11 cellular contexts compared by ENCODE assay signal in the genomic region with DNA sequence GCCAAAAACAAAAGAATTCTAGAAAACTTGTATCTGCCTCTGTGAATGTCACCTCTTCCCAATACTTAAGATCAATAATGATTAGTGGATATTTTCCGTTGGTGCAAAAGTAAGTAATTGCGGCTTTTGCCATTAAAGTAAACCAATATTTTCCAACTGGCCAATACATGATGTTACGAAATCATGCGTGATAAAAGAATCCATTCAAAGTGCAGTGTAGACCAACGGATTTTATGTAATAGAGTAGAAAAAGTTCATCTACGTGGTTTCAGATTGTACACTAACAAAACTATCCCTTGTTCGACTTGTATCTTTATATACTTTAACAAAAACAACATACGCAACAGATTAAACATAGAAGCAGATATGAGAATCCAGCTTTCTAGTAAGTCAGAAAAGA. TPM values are rescaled to one million over a fixed set of nuclear protein-coding genes. Genes with fewer than 3 reads are reported as not detected.
DNase-seq lines count a peak whose midpoint lies in the region; ATAC-seq and TF ChIP-seq lines count a peak whose summit lies in the region.
"Had no signal": no experiment of that assay in that cellular context is flagged by ENCODE, and none has a peak within 500 bp of the region (broad histone marks: within the 10 kb centered on the region; RNA-seq: fewer than 3 reads in every experiment).

No MANE protein-coding gene starts in this region.

- BruUV-seq in Caco-2 (replicated peaks; lab: Mats Ljungman, UMichigan), result no TSS peak

- 84% methylated on average over 8 of the region's 8 CpGs for WGBS in right lobe of liver (ENCODE audit: insufficient coverage, low coverage, low lambda C conversion rate, missing lambda C conversion rate)

- H3K27me3 ChIP-seq in Caco-2 (replicated peaks; ENCODE audit: control insufficient read depth, insufficient read depth, low read length), result no peaks in the 10 kb centered on the region
- H3K27me3 ChIP-seq in WERI-Rb-1 (ENCODE audit: insufficient read depth, low read depth, severe bottlenecking), result no peaks in the 10 kb centered on the region
- H3K27me3 ChIP-seq in right lobe of liver, result no peaks in the 10 kb centered on the region
- H3K27me3 ChIP-seq: cardiac muscle cell had no signal

- POLR2A ChIA-PET in Caco-2 (lab: Charles Lee), result interaction anchor here (1.0 kb wide), 1 partner anchor 101 kb away, joined by 7 read pairs; no protein-coding TSS in a partner anchor

- no peaks in the 10 kb centered on the region for H3K4me1 Mint-ChIP-seq in Caco-2 (ENCODE audit: low read depth, unreplicated experiment)

- H3K9me3 ChIP-seq in Caco-2 (peaks cover 41% of the 10 kb centered on the region), WERI-Rb-1 (ENCODE audit: severe bottlenecking) (peaks cover 34% of the 10 kb centered on the region), right lobe of liver (peaks cover 0 to 5% (median under 1%) of the 10 kb centered on the region in 4 donors)

- TF ChIP-seq CTCF in 22Rv1 (IDR thresholded peaks at IDR 0.05) (no peak), Caco-2 (IDR thresholded peaks at IDR 0.05; ENCODE audit: insufficient read depth in 1 of 2, low read depth in 1 of 2, low read length in 1 of 2, severe bottlenecking in 1 of 2, unreplicated experiment in 1 of 2) (no peak), WERI-Rb-1 (IDR thresholded peaks at IDR 0.05; ENCODE audit: low read depth, low read length) (no peak), right lobe of liver (IDR thresholded peaks at IDR 0.05) (no peak)

- H3K4me1 ChIP-seq in Caco-2 (peaks cover 7% of the 10 kb centered on the region), right lobe of liver (peaks cover 0 to 5% (median 3%) of the 10 kb centered on the region in 4 donors)

- DNase-seq in Caco-2 (no peak), WERI-Rb-1 (no peak), right lobe of liver (no peak), nucleus accumbens (lab: John Stamatoyannopoulos, UW) (no peak), Kasumi-1 (lab: John Stamatoyannopoulos, UW) (no peak), glomerular visceral epithelial cell (ENCODE audit: extremely low spot score) (no peak)
- DNase-seq in stimulated activated CD4-positive, alpha-beta T cell treated with anti-CD3 and anti-CD28 coated beads, Interleukin-12 subunit alpha, Interleukin-12 subunit beta, amount 100 ng/mL, for 4 hours, result no peak

- H3K9me3 Mint-ChIP-seq in Caco-2 (ENCODE audit: unreplicated experiment), result peaks cover 58% of the 10 kb centered on the region

- H3K36me3 ChIP-seq in Caco-2 (ENCODE audit: control insufficient read depth, insufficient read depth, low read length) (peaks cover 16% of the 10 kb centered on the region), WERI-Rb-1 (peaks cover 36% of the 10 kb centered on the region), right lobe of liver (peaks cover 0 to 6% (median 0%) of the 10 kb centered on the region in 4 donors)

- no peak for ATAC-seq in right lobe of liver

- no peak overlapping the region for H3K4me3 ChIP-seq in Caco-2 (ENCODE audit: low read depth, low read length)
- H3K4me3 ChIP-seq in WERI-Rb-1 (ENCODE audit: low read depth, low read length), result no peak overlapping the region
- peak overlapping the region in 2 of 3 donors; percentile 68 to 88 for H3K4me3 ChIP-seq in right lobe of liver

- H3K27ac Mint-ChIP-seq in Caco-2 (ENCODE audit: unreplicated experiment), result peak overlapping the region; percentile 99

- peaks cover 47% of the 10 kb centered on the region for H3K36me3 Mint-ChIP-seq in Caco-2 (ENCODE audit: insufficient read depth, unreplicated experiment)

- H3K27me3 Mint-ChIP-seq in Caco-2 (ENCODE audit: insufficient read depth, unreplicated experiment), result no peaks in the 10 kb centered on the region
- H3K27me3 Mint-ChIP-seq: memory B cell had no signal

- H3K4me3 Mint-ChIP-seq in Caco-2 (ENCODE audit: unreplicated experiment), result no peak overlapping the region

- CTCF ChIA-PET in Caco-2 (lab: Charles Lee), result interaction anchor here (0.9 to 1.0 kb wide), 4 partner anchors 50 to 194 kb away, joined by 3 to 6 read pairs (median 4); partner anchors contain the start of genes ZNF10, ZNF26 and ZNF891

- H3K27ac ChIP-seq in 22Rv1 (peak overlapping the region; percentile 68), WERI-Rb-1 (peak overlapping the region; percentile 91; the same call in 1 of the 2 replicates), right lobe of liver (no peak overlapping the region)

- no peak for TF ChIP-seq POLR2A in right lobe of liver (IDR thresholded peaks at IDR 0.05)

- intact Hi-C loops in Caco-2 (cut with micrococcal nuclease; ENCODE audit: unreplicated experiment) (loop anchor here (1.0 kb wide), 3 partner anchors 50 to 194 kb away; partner anchors contain the start of genes ZNF10, ZNF140, ZNF26 and ZNF891), right lobe of liver (cut with DNase I) (no loop called here)

RNA-seq across cellular contexts. Expression of gene ZNF268, which starts 0.6 kb away (rescaled TPM):
- total RNA-seq in Caco-2 (2022), result 24.1 and 32.0 TPM in 2 replicates
- total RNA-seq in right lobe of liver, result 10 to 100 TPM in 4 of 6 experiments, 1 to 10 TPM in 2; 8.2 to 14.2 (median 10.7) TPM

RNA-seq across cellular contexts. Expression of gene ZNF10, which starts 50.2 kb away (rescaled TPM):
- total RNA-seq in Caco-2 (2022) (6.9 and 7.6 TPM in 2 replicates), right lobe of liver (1 to 10 TPM; 3.1 to 5.3 (median 3.8) TPM)

RNA-seq across cellular contexts. Expression of gene ZNF891, which starts 50.6 kb away (rescaled TPM):
- total RNA-seq in Caco-2 (2022), result 2.0 and 2.3 TPM in 2 replicates
- total RNA-seq in right lobe of liver, result under 1 TPM; 0.50 to 0.92 (median 0.79) TPM

RNA-seq across cellular contexts. Expression of gene ANHX, which starts 55.0 kb away (rescaled TPM):
- total RNA-seq in Caco-2 (2022) (not detected in 2 replicates), right lobe of liver (not detected)
- total RNA-seq: cardiac muscle cell, renal cortical epithelial cell had no signal

Comparison
In these comparisons a context has a peak if more than half of its experiments do, and no peak if none do; other contexts are left out.
1. H3K27ac ChIP-seq: peak in 22Rv1 (single experiment) and WERI-Rb-1 (single experiment); none in right lobe of liver (0 of 3).
2. H3K4me3 ChIP-seq: peak in right lobe of liver (2 of 3); none in Caco-2 (single experiment) and WERI-Rb-1 (single experiment).